Comparison of ENCODE assay signal across 8 cellular contexts in genomic region chr2:27191107-27191829, GRCh38. TPM values are rescaled to one million over a fixed set of nuclear protein-coding genes. Genes with fewer than 3 reads are reported as not detected.
DNase-seq lines count a peak whose midpoint lies in the region; ATAC-seq and TF ChIP-seq lines count a peak whose summit lies in the region.

No MANE protein-coding gene starts in this region.

- POLR2A ChIA-PET in BJ (lab: Charles Lee), result interaction anchor here (0.6 kb wide), 1 partner anchor 112 kb away, joined by 3 read pairs; no protein-coding TSS in a partner anchor
- POLR2A ChIA-PET in activated CD4-positive, alpha-beta T cell treated with anti-CD3 and anti-CD28 coated beads, Interleukin-2, amount 10 ng/mL, durations not matched to agents 7 days and 5 days (lab: Charles Lee), result interaction anchor here (0.6 kb wide), 1 partner anchor 88 kb away, joined by 3 read pairs; no protein-coding TSS in a partner anchor

- H3K4me3 Mint-ChIP-seq in activated CD4-positive, alpha-beta T cell treated with anti-CD3 and anti-CD28 coated beads, Interleukin-2, amount 10 ng/mL, durations not matched to agents 7 days and 5 days, result no peak overlapping the region
- H3K4me3 Mint-ChIP-seq in neural progenitor cell, result peak overlapping the region; percentile 33

- H3K27ac Mint-ChIP-seq in activated CD4-positive, alpha-beta T cell treated with anti-CD3 and anti-CD28 coated beads, Interleukin-2, amount 10 ng/mL, durations not matched to agents 7 days and 5 days, result no peak overlapping the region
- no peak overlapping the region for H3K27ac Mint-ChIP-seq in neural progenitor cell

- no peaks in the 10 kb centered on the region; the same call in 1 of the 2 replicates for H3K27me3 ChIP-seq in BJ (ENCODE audit: control insufficient read depth, insufficient read depth, low read length)
- H3K27me3 ChIP-seq in neural progenitor cell, result no peaks in the 10 kb centered on the region

- no peak overlapping the region for H3K4me2 ChIP-seq in neural progenitor cell

- peak; percentile 55 for ATAC-seq in GM21390 (IDR thresholded peaks at IDR 0.05; ENCODE audit: unreplicated experiment)
- no peak for ATAC-seq in GM21529 (IDR thresholded peaks at IDR 0.05; ENCODE audit: unreplicated experiment)
- ATAC-seq in GM18517 (IDR thresholded peaks at IDR 0.05; ENCODE audit: unreplicated experiment), result no peak

- CTCF ChIA-PET in BJ (lab: Yijun Ruan, JAX), result interaction anchor here (0.7 to 3.3 kb wide), 21 partner anchors 13 to 225 kb away, joined by 3 to 38 read pairs (median 5); partner anchors contain the start of genes ABHD1, CGREF1, KHK and PRR30
- CTCF ChIA-PET in activated CD4-positive, alpha-beta T cell treated with anti-CD3 and anti-CD28 coated beads, Interleukin-2, amount 10 ng/mL, durations not matched to agents 7 days and 5 days (lab: Charles Lee), result interaction anchor here (1.0 to 1.6 kb wide), 6 partner anchors 9 to 269 kb away, joined by 3 to 4 read pairs (median 4); no protein-coding TSS in a partner anchor

- H3K9me3 Mint-ChIP-seq in activated CD4-positive, alpha-beta T cell treated with anti-CD3 and anti-CD28 coated beads, Interleukin-2, amount 10 ng/mL, durations not matched to agents 7 days and 5 days, result no peaks in the 10 kb centered on the region
- no peaks in the 10 kb centered on the region for H3K9me3 Mint-ChIP-seq in neural progenitor cell

- no peaks in the 10 kb centered on the region for H4K20me1 ChIP-seq in neural progenitor cell (ENCODE audit: low read depth)

- no peaks in the 10 kb centered on the region for H3K4me1 Mint-ChIP-seq in activated CD4-positive, alpha-beta T cell treated with anti-CD3 and anti-CD28 coated beads, Interleukin-2, amount 10 ng/mL, durations not matched to agents 7 days and 5 days
- H3K4me1 Mint-ChIP-seq in neural progenitor cell, result no peaks in the 10 kb centered on the region

- no peaks in the 10 kb centered on the region for H3K36me3 Mint-ChIP-seq in activated CD4-positive, alpha-beta T cell treated with anti-CD3 and anti-CD28 coated beads, Interleukin-2, amount 10 ng/mL, durations not matched to agents 7 days and 5 days (ENCODE audit: low read depth)
- H3K36me3 Mint-ChIP-seq in neural progenitor cell, result no peaks in the 10 kb centered on the region

- DNase-seq in BJ (ENCODE audit: low read depth), result no peak
- DNase-seq in NCI-H446 (lab: John Stamatoyannopoulos, UW), result peak; percentile 25 to 53
- DNase-seq in activated CD4-positive, alpha-beta T cell treated with anti-CD3 and anti-CD28 coated beads, Interleukin-2, amount 10 ng/mL, durations not matched to agents 7 days and 5 days, result peak; percentile 61
- peak; percentile 76 for DNase-seq in fibroblast of mammary gland (ENCODE audit: low read depth)
- peak; percentile 71 for DNase-seq in neural progenitor cell (ENCODE audit: low spot score)

- no peaks in the 10 kb centered on the region for H3K9me3 ChIP-seq in neural progenitor cell (ENCODE audit: low read depth)

- peak overlapping the region; percentile 7 for H2AFZ ChIP-seq in neural progenitor cell (replicated peaks)

- H3K4me3 ChIP-seq in BJ (ENCODE audit: low read depth, low read length), result no peak overlapping the region
- H3K4me3 ChIP-seq in fibroblast of mammary gland (ENCODE audit: control insufficient read depth, low read depth, low read length), result no peak overlapping the region
- no peak overlapping the region for H3K4me3 ChIP-seq in neural progenitor cell

- H3F3A ChIP-seq in neural progenitor cell (ENCODE audit: low read depth), result no peaks in the 10 kb centered on the region

- TF ChIP-seq CTCF in BJ (IDR thresholded peaks at IDR 0.05; ENCODE audit: insufficient read depth, low read depth, low read length) (peak; percentile 74), fibroblast of mammary gland (conservative IDR thresholded peaks at IDR 0.05; ENCODE audit: control insufficient read depth, insufficient read depth, low read depth, low read length) (peak; percentile 81), neural progenitor cell (IDR thresholded peaks at IDR 0.05) (peak; percentile 76)

- H3K36me3 ChIP-seq in BJ (ENCODE audit: control insufficient read depth, insufficient read depth, low read length) (no peaks in the 10 kb centered on the region), neural progenitor cell (no peaks in the 10 kb centered on the region)

- no peak overlapping the region for H3K27ac ChIP-seq in neural progenitor cell

- H3K4me1 ChIP-seq in neural progenitor cell, result no peaks in the 10 kb centered on the region

- no peaks in the 10 kb centered on the region for H3K79me2 ChIP-seq in neural progenitor cell (ENCODE audit: low read depth)

- no peak overlapping the region for H3K9ac ChIP-seq in neural progenitor cell

- peaks cover 2% of the 10 kb centered on the region for H3K27me3 Mint-ChIP-seq in activated CD4-positive, alpha-beta T cell treated with anti-CD3 and anti-CD28 coated beads, Interleukin-2, amount 10 ng/mL, durations not matched to agents 7 days and 5 days
- H3K27me3 Mint-ChIP-seq in neural progenitor cell (ENCODE audit: insufficient read depth, low read depth), result no peaks in the 10 kb centered on the region

RNA-seq across cellular contexts. Expression of gene ATRAID, which starts 20.6 kb away (rescaled TPM):
- 217 and 268 TPM in 2 replicates for polyA plus RNA-seq in BJ (2011; rRNA removed)
- 42.4 and 67.1 TPM in 2 replicates for polyA minus RNA-seq in BJ (2011; rRNA and poly(A)+ RNA removed)
- total RNA-seq in activated CD4-positive, alpha-beta T cell treated with anti-CD3 and anti-CD28 coated beads, Interleukin-2, amount 10 ng/mL, durations not matched to agents 7 days and 5 days, result 10 to 100 TPM; 72.5 to 81.8 TPM
- 133 and 142 TPM in 2 replicates for total RNA-seq in neural progenitor cell (ENCODE audit: low replicate concordance)

RNA-seq across cellular contexts. Expression of gene SLC5A6, which starts 20.8 kb away (rescaled TPM):
- polyA plus RNA-seq in BJ (2011; rRNA removed), result 22.3 and 33.7 TPM in 2 replicates
- polyA minus RNA-seq in BJ (2011; rRNA and poly(A)+ RNA removed), result 28.8 and 46.7 TPM in 2 replicates
- total RNA-seq in activated CD4-positive, alpha-beta T cell treated with anti-CD3 and anti-CD28 coated beads, Interleukin-2, amount 10 ng/mL, durations not matched to agents 7 days and 5 days, result 10 to 100 TPM; 34.2 to 39.2 TPM
- 42.8 and 88.9 TPM in 2 replicates for total RNA-seq in neural progenitor cell (ENCODE audit: low replicate concordance)

RNA-seq across cellular contexts. Expression of gene CAD, which starts 25.9 kb away (rescaled TPM):
- 12.4 and 26.6 TPM in 2 replicates for polyA plus RNA-seq in BJ (2011; rRNA removed)
- 74.0 and 80.7 TPM in 2 replicates for polyA minus RNA-seq in BJ (2011; rRNA and poly(A)+ RNA removed)
- total RNA-seq in activated CD4-positive, alpha-beta T cell treated with anti-CD3 and anti-CD28 coated beads, Interleukin-2, amount 10 ng/mL, durations not matched to agents 7 days and 5 days, result 10 to 100 TPM; 63.7 to 66.1 TPM
- 26.5 and 51.8 TPM in 2 replicates for total RNA-seq in neural progenitor cell (ENCODE audit: low replicate concordance)

RNA-seq across cellular contexts. Expression of gene TCF23, which starts 42.5 kb away (rescaled TPM):
- not detected in 2 replicates for polyA plus RNA-seq in BJ (2011; rRNA removed)
- not detected in 2 replicates for polyA minus RNA-seq in BJ (2011; rRNA and poly(A)+ RNA removed)
- total RNA-seq in activated CD4-positive, alpha-beta T cell treated with anti-CD3 and anti-CD28 coated beads, Interleukin-2, amount 10 ng/mL, durations not matched to agents 7 days and 5 days, result not detected
- total RNA-seq in neural progenitor cell (ENCODE audit: low replicate concordance), result 0.03 TPM in 1 of 2 replicates, not detected in the other

RNA-seq across cellular contexts. Expression of gene PRR30, which starts 52.1 kb away (rescaled TPM):
- not detected in 2 replicates for polyA plus RNA-seq in BJ (2011; rRNA removed)
- polyA minus RNA-seq in BJ (2011; rRNA and poly(A)+ RNA removed), result not detected in 2 replicates
- total RNA-seq in activated CD4-positive, alpha-beta T cell treated with anti-CD3 and anti-CD28 coated beads, Interleukin-2, amount 10 ng/mL, durations not matched to agents 7 days and 5 days, result not detected
- not detected in 2 replicates for total RNA-seq in neural progenitor cell (ENCODE audit: low replicate concordance)
